ENCODE assay signal across 1 cellular context in genomic region chr20:32761831-32762753, GRCh38.
TF ChIP-seq lines count a peak whose summit lies in the region.

DNMT3B (plus strand) TSS chr20:32762385; CDS start chr20:32780324, 17,939 bp downstream.

TF ChIP-seq in HepG2, 621 proteins besides CTCF, POLR2A, EP300 and RAD21 (continued from another document and continues in another):
- TF ChIP-seq PAX8 (CRISPR knock-in tag; IDR thresholded peaks at IDR 0.05; ENCODE audit: borderline replicate concordance) (0 out of 2 replicates have a peak, but pooled peaks have one; percentile 27), XBP1 (CRISPR knock-in tag; IDR thresholded peaks at IDR 0.05) (no peak), PHF8 (CRISPR knock-in tag; IDR thresholded peaks at IDR 0.05) (no peak; the same call in 1 of the 2 replicates), SAFB2 (CRISPR knock-in tag; IDR thresholded peaks at IDR 0.05; ENCODE audit: borderline replicate concordance, low read depth) (peak; percentile 33; the same call in 1 of the 2 replicates), NFE2L2 (IDR thresholded peaks at IDR 0.05; ENCODE audit: low read length) (no peak), ISL2 (CRISPR knock-in tag; IDR thresholded peaks at IDR 0.05) (no peak), ZNF800 (CRISPR knock-in tag; IDR thresholded peaks at IDR 0.05) (peak; percentile 2; the same call in 1 of the 2 replicates), NR2F6 (IDR thresholded peaks at IDR 0.05) (no peak), NR2F6 (CRISPR knock-in tag; IDR thresholded peaks at IDR 0.05) (no peak), MED1 (CRISPR knock-in tag; IDR thresholded peaks at IDR 0.05) (no peak; the same call in 1 of the 2 replicates), ZNF557 (CRISPR knock-in tag; IDR thresholded peaks at IDR 0.05) (no peak), ZBTB38 (CRISPR knock-in tag; IDR thresholded peaks at IDR 0.05) (no peak), ZNF597 (CRISPR knock-in tag; IDR thresholded peaks at IDR 0.05) (0 out of 2 replicates have a peak, but pooled peaks have one; percentile 76), NCOA2 (CRISPR knock-in tag; IDR thresholded peaks at IDR 0.05) (no peak), TAF1 (CRISPR knock-in tag; IDR thresholded peaks at IDR 0.05) (0 out of 2 replicates have a peak, but pooled peaks have one; percentile 15), NONO (IDR thresholded peaks at IDR 0.05) (no peak), NONO (CRISPR knock-in tag; conservative IDR thresholded peaks at IDR 0.05) (peak; percentile 80), ISX (CRISPR knock-in tag; conservative IDR thresholded peaks at IDR 0.05) (no peak), ZBTB33 (CRISPR knock-in tag; IDR thresholded peaks at IDR 0.05) (no peak), ZNF768 (CRISPR knock-in tag; IDR thresholded peaks at IDR 0.05) (peak; percentile 100), FOSL2 (CRISPR knock-in tag; IDR thresholded peaks at IDR 0.05) (no peak), SOX6 (IDR thresholded peaks at IDR 0.05) (no peak), SOX6 (CRISPR knock-in tag; IDR thresholded peaks at IDR 0.05) (peak; percentile 24; the same call in 1 of the 2 replicates), MXD1 (CRISPR knock-in tag; IDR thresholded peaks at IDR 0.05) (peak; percentile 26; the same call in 1 of the 2 replicates), GLI4 (CRISPR knock-in tag; IDR thresholded peaks at IDR 0.05; ENCODE audit: borderline replicate concordance) (no peak), RARA (CRISPR knock-in tag; IDR thresholded peaks at IDR 0.05) (no peak), ZNF674 (CRISPR knock-in tag; IDR thresholded peaks at IDR 0.05; ENCODE audit: low read depth) (peak; percentile 92), ZNF530 (CRISPR knock-in tag; IDR thresholded peaks at IDR 0.05; ENCODE audit: low read depth) (no peak), ZHX1 (CRISPR knock-in tag; IDR thresholded peaks at IDR 0.05; ENCODE audit: low read depth) (no peak), HOXA7 (CRISPR knock-in tag; IDR thresholded peaks at IDR 0.05) (no peak), PREB (CRISPR knock-in tag; IDR thresholded peaks at IDR 0.05) (peak; percentile 75; the same call in 1 of the 2 replicates), ZNF180 (CRISPR knock-in tag; IDR thresholded peaks at IDR 0.05; ENCODE audit: borderline replicate concordance, low read depth) (no peak), ZNF567 (CRISPR knock-in tag; IDR thresholded peaks at IDR 0.05; ENCODE audit: borderline replicate concordance) (no peak), ZNF589 (CRISPR knock-in tag; conservative IDR thresholded peaks at IDR 0.05) (no peak), ZNF253 (CRISPR knock-in tag; IDR thresholded peaks at IDR 0.05; ENCODE audit: borderline replicate concordance) (no peak), HOMEZ (CRISPR knock-in tag; IDR thresholded peaks at IDR 0.05; ENCODE audit: low read depth) (no peak), GPN1 (CRISPR knock-in tag; IDR thresholded peaks at IDR 0.05; ENCODE audit: borderline replicate concordance) (no peak), PHF5A (CRISPR knock-in tag; IDR thresholded peaks at IDR 0.05; ENCODE audit: low read depth, unreplicated experiment) (no peak), KLF16 (CRISPR knock-in tag; IDR thresholded peaks at IDR 0.05) (no peak), ZNF362 (CRISPR knock-in tag; IDR thresholded peaks at IDR 0.05; ENCODE audit: borderline replicate concordance) (no peak), KLF11 (CRISPR knock-in tag; IDR thresholded peaks at IDR 0.05) (peak; percentile 45; the same call in 1 of the 2 replicates), NFATC3 (CRISPR knock-in tag; IDR thresholded peaks at IDR 0.05) (no peak), ZNF460 (CRISPR knock-in tag; IDR thresholded peaks at IDR 0.05; ENCODE audit: borderline replicate concordance) (no peak), ZNF558 (CRISPR knock-in tag; IDR thresholded peaks at IDR 0.05; ENCODE audit: borderline replicate concordance) (peak; percentile 84; the same call in 1 of the 2 replicates), SALL1 (CRISPR knock-in tag; IDR thresholded peaks at IDR 0.05) (peak; percentile 27; the same call in 1 of the 2 replicates), ZNF609 (CRISPR knock-in tag; IDR thresholded peaks at IDR 0.05; ENCODE audit: borderline replicate concordance) (no peak), ZNF546 (CRISPR knock-in tag; conservative IDR thresholded peaks at IDR 0.05) (peak; percentile 86), TSC22D2 (CRISPR knock-in tag; IDR thresholded peaks at IDR 0.05; ENCODE audit: borderline replicate concordance) (no peak; the same call in 1 of the 2 replicates), CHD2 (IDR thresholded peaks at IDR 0.05; ENCODE audit: low read depth, low read length) (no peak), ZNF577 (CRISPR knock-in tag; IDR thresholded peaks at IDR 0.05; ENCODE audit: borderline replicate concordance, low read depth) (no peak), NR0B2 (CRISPR knock-in tag; IDR thresholded peaks at IDR 0.05) (no peak; the same call in 1 of the 2 replicates), ZNF44 (CRISPR knock-in tag; IDR thresholded peaks at IDR 0.05) (no peak)
